Comparison of ENCODE assay signal across 8 cellular contexts in genomic region chr4:9153008-9153570, GRCh38. TPM values are rescaled to one million over a fixed set of nuclear protein-coding genes. Genes with fewer than 3 reads are reported as not detected.
DNase-seq lines count a peak whose midpoint lies in the region; ATAC-seq and TF ChIP-seq lines count a peak whose summit lies in the region.
"Not testable (repeated sequence)": the region's sequence is repeated elsewhere in the genome, so short reads cannot be mapped to it uniquely, and the experiment has no call there.

No MANE protein-coding gene starts in this region.

- peaks cover 55% of the 10 kb centered on the region for H3K4me1 Mint-ChIP-seq in HFFc6 (ENCODE audit: low read depth)
- H3K4me1 Mint-ChIP-seq in stimulated activated memory B cell treated with anti-CD40 and anti-IgM and Interleukin-4, amounts not matched to agents 10 μg/mL and 1 μg/mL and 100 μg/mL, for 72 hours, result not testable (repeated sequence)

- H3K27ac ChIP-seq in neutrophil, result peak overlapping the region; percentile 69

- peak; percentile 100 for ATAC-seq in Right ventricle myocardium superior (ENCODE audit: poor library complexity)
- peak; percentile 100 for ATAC-seq in stimulated activated memory B cell treated with anti-CD40 and anti-IgM and Interleukin-4, amounts not matched to agents 10 μg/mL and 1 μg/mL and 100 μg/mL, for 72 hours

- peak overlapping the region; percentile 94 for H3K4me3 Mint-ChIP-seq in HFFc6
- peak overlapping the region; percentile 95 for H3K4me3 Mint-ChIP-seq in stimulated activated memory B cell treated with anti-CD40 and anti-IgM and Interleukin-4, amounts not matched to agents 10 μg/mL and 1 μg/mL and 100 μg/mL, for 72 hours

- peak overlapping the region; percentile 99 for H3K27ac Mint-ChIP-seq in HFFc6
- peak overlapping the region; percentile 88 for H3K27ac Mint-ChIP-seq in stimulated activated memory B cell treated with anti-CD40 and anti-IgM and Interleukin-4, amounts not matched to agents 10 μg/mL and 1 μg/mL and 100 μg/mL, for 72 hours

- H3K27me3 Mint-ChIP-seq in HFFc6 (ENCODE audit: insufficient read depth); stimulated activated memory B cell treated with anti-CD40 and anti-IgM and Interleukin-4, amounts not matched to agents 10 μg/mL and 1 μg/mL and 100 μg/mL, for 72 hours: not testable (repeated sequence)

- not testable (repeated sequence) for H3K9me3 ChIP-seq in neutrophil

- H3K36me3 Mint-ChIP-seq in HFFc6 (ENCODE audit: low read depth); stimulated activated memory B cell treated with anti-CD40 and anti-IgM and Interleukin-4, amounts not matched to agents 10 μg/mL and 1 μg/mL and 100 μg/mL, for 72 hours: not testable (repeated sequence)

- DNase-seq in DMS 273 (lab: John Stamatoyannopoulos, UW; ENCODE audit: unreplicated experiment) (peak; percentile 92), HFFc6 (peak; percentile 100), NCI-H2081 (lab: John Stamatoyannopoulos, UW) (peak; percentile 76 to 80), UCSD-AML1 (lab: John Stamatoyannopoulos, UW; ENCODE audit: unreplicated experiment) (peak; percentile 98), anterior cingulate cortex (lab: John Stamatoyannopoulos, UW) (peak; percentile 74 to 99 (median 97)), Right ventricle myocardium superior (peak; percentile 98)

- H3K9me3 Mint-ChIP-seq in HFFc6; stimulated activated memory B cell treated with anti-CD40 and anti-IgM and Interleukin-4, amounts not matched to agents 10 μg/mL and 1 μg/mL and 100 μg/mL, for 72 hours: not testable (repeated sequence)

- TF ChIP-seq CTCF in HFFc6 (IDR thresholded peaks at IDR 0.05); neutrophil (IDR thresholded peaks at IDR 0.05): not testable (repeated sequence)

- peak overlapping the region; percentile 65 to 69 for H3K4me3 ChIP-seq in neutrophil (ENCODE audit: low read depth in 1 of 2, low read length in 1 of 2)

- H3K36me3 ChIP-seq in neutrophil, result not testable (repeated sequence)

- H3K4me1 ChIP-seq in neutrophil (ENCODE audit: control insufficient read depth in 1 of 2, insufficient read depth in 1 of 2, low read depth in 1 of 2, low read length in 1 of 2), result peaks cover 8 to 15% of the 10 kb centered on the region in 2 experiments

- intact Hi-C loops in Right ventricle myocardium superior (cut with DNase I), result not testable (repeated sequence)

- peaks cover 19% of the 10 kb centered on the region for H3K27me3 ChIP-seq in neutrophil

RNA-seq across cellular contexts. Expression of gene FAM90A26, which starts 17.1 kb away (rescaled TPM):
- not detected for total RNA-seq in HFFc6 (2021; fragmentation: NEBNext Ultra II Directional; extraction: Animal tissue kit (Norgen Biotek cat#: 25700))
- not detected for total RNA-seq in Right ventricle myocardium superior

RNA-seq across cellular contexts. Expression of gene USP17L10, which starts 57.4 kb away (rescaled TPM):
- total RNA-seq in HFFc6 (2021; fragmentation: NEBNext Ultra II Directional; extraction: Animal tissue kit (Norgen Biotek cat#: 25700)), result not detected
- not detected for total RNA-seq in Right ventricle myocardium superior

Comparison
In these comparisons a context has a peak if more than half of its experiments do, and no peak if none do; other contexts are left out.
1. Peak in every context shown above with its lines: DNase-seq, ATAC-seq, H3K4me3 ChIP-seq and H3K27ac ChIP-seq.